In genomic region chr14:42508209-42508946, GRCh38 we compare ENCODE assay signal across 20 cellular contexts.
"Had no signal": no experiment of that assay in that cellular context is flagged by ENCODE, and none has a peak within 500 bp of the region (broad histone marks: within the 10 kb centered on the region; RNA-seq: fewer than 3 reads in every experiment).

No MANE protein-coding gene starts in this region.

- H3K27me3 Mint-ChIP-seq: naive thymus-derived CD4-positive, alpha-beta T cell; stimulated activated memory B cell treated with anti-CD40 and anti-IgM and Interleukin-4, amounts not matched to agents 10 μg/mL and 1 μg/mL and 100 μg/mL, for 72 hours; type B pancreatic cell had no signal

- H3K27ac Mint-ChIP-seq: mesothelial cell of epicardium; naive thymus-derived CD4-positive, alpha-beta T cell; nephron progenitor cell; stimulated activated memory B cell treated with anti-CD40 and anti-IgM and Interleukin-4, amounts not matched to agents 10 μg/mL and 1 μg/mL and 100 μg/mL, for 72 hours; type B pancreatic cell had no signal

- H3K36me3 ChIP-seq: left lung, prostate gland, right atrium auricular region, sigmoid colon, tibial artery had no signal

- H3K9me3 Mint-ChIP-seq: nephron progenitor cell, type B pancreatic cell had no signal

- H3K27me3 ChIP-seq: dorsolateral prefrontal cortex, left lung, right atrium auricular region, sigmoid colon, testis, tibial artery had no signal

- H3K4me3 ChIP-seq: dorsolateral prefrontal cortex, left lung, prostate gland, right atrium auricular region, sigmoid colon, testis, tibial artery had no signal

- H3K4me1 ChIP-seq: left lung, prostate gland, right atrium auricular region, sigmoid colon, testis, tibial artery had no signal

- ATAC-seq: left lung; naive thymus-derived CD4-positive, alpha-beta T cell; stimulated activated memory B cell treated with anti-CD40 and anti-IgM and Interleukin-4, amounts not matched to agents 10 μg/mL and 1 μg/mL and 100 μg/mL, for 72 hours; stimulated activated naive CD8-positive, alpha-beta T cell treated with anti-CD3 and anti-CD28 coated beads, Interleukin-15, Interleukin-2, amounts not matched to agents 100 U/mL and 50 U/mL, for 24 hours had no signal

- H3K27ac ChIP-seq: dorsolateral prefrontal cortex, left lung, prostate gland, right atrium auricular region, sigmoid colon, testis, tibial artery had no signal

- H3K36me3 Mint-ChIP-seq: mesothelial cell of epicardium; naive thymus-derived CD4-positive, alpha-beta T cell; stimulated activated memory B cell treated with anti-CD40 and anti-IgM and Interleukin-4, amounts not matched to agents 10 μg/mL and 1 μg/mL and 100 μg/mL, for 72 hours; type B pancreatic cell had no signal

- H3K9me3 ChIP-seq: prostate gland, right atrium auricular region, sigmoid colon, testis, tibial artery had no signal

- H3K4me3 Mint-ChIP-seq: mesothelial cell of epicardium; naive thymus-derived CD4-positive, alpha-beta T cell; nephron progenitor cell; stimulated activated memory B cell treated with anti-CD40 and anti-IgM and Interleukin-4, amounts not matched to agents 10 μg/mL and 1 μg/mL and 100 μg/mL, for 72 hours; type B pancreatic cell had no signal

- H3K4me1 Mint-ChIP-seq: mesothelial cell of epicardium; naive thymus-derived CD4-positive, alpha-beta T cell; nephron progenitor cell; stimulated activated memory B cell treated with anti-CD40 and anti-IgM and Interleukin-4, amounts not matched to agents 10 μg/mL and 1 μg/mL and 100 μg/mL, for 72 hours had no signal

- DNase-seq: dorsolateral prefrontal cortex; effector CD4-positive, alpha-beta T cell; hypothalamus; kidney; left lung; mesenchymal stem cell; naive thymus-derived CD4-positive, alpha-beta T cell; nephron progenitor cell; nucleus accumbens; sigmoid colon; stimulated activated CD4-positive, alpha-beta T cell treated with anti-CD3 and anti-CD28 coated beads, Interleukin-4, amount 100 ng/mL, for 4 hours; stimulated activated naive CD8-positive, alpha-beta T cell treated with anti-CD3 and anti-CD28 coated beads, Interleukin-15, Interleukin-2, amounts not matched to agents 100 U/mL and 50 U/mL, for 24 hours; substantia nigra; testis; tibial artery had no signal
